Comparison of ENCODE assay signal across 1 cellular context in the genomic region with DNA sequence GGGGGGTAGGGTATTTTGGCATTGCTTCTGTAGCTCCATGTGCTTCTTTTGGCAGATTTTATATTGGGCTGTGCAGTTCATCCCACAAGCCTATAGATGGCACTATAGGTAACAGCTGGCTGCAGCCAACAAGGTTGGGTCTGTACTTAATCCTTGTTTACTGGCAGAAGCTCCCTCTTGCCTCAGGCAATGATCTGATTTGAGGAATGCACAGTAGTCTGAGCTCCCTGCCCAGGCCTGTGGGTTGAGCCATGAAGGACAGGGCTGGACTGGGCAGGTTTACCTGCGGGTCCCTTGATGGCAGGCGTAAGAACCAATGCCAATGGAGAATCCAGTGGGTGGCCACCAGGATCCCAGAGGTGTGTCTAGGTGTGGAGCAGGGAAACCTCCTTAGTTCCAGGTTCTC.
TF ChIP-seq lines count a peak whose summit lies in the region.

No MANE protein-coding gene starts in this region.

TF ChIP-seq in IMR-90, 13 proteins besides CTCF, POLR2A, EP300 and RAD21:
- TF ChIP-seq BHLHE40 (IDR thresholded peaks at IDR 0.05; ENCODE audit: low read depth, low read length) (no peak), SMC3 (IDR thresholded peaks at IDR 0.05; ENCODE audit: low read depth, low read length) (peak; percentile 25; the same call in 1 of the 2 replicates)
